Comparison of ENCODE assay signal across 8 cellular contexts in genomic region chr1:183635606-183636333, GRCh38. TPM values are rescaled to one million over a fixed set of nuclear protein-coding genes. Genes with fewer than 3 reads are reported as not detected.
DNase-seq lines count a peak whose midpoint lies in the region; ATAC-seq and TF ChIP-seq lines count a peak whose summit lies in the region.

ARPC5 (minus strand) TSS chr1:183635783; CDS start chr1:183635659, 124 bp downstream.

- DNase-seq in NCI-H82 treated with DMSO at 0.1 percent for 48 hours (lab: John Stamatoyannopoulos, UW; ENCODE audit: unreplicated experiment) (peak; percentile 99), dorsolateral prefrontal cortex (peak; percentile 94 to 99 (median 97)), right lobe of liver (peak; percentile 98)
- DNase-seq in activated CD4-positive, alpha-beta memory T cell treated with anti-CD3 and anti-CD28 coated beads for 36 hours: peak; percentile 98
- DNase-seq in stimulated activated CD4-positive, alpha-beta T cell treated with anti-CD3 and anti-CD28 coated beads, Interleukin-4, amount 100 ng/mL, for 4 hours: peak; percentile 96

- H3K4me1 Mint-ChIP-seq in activated CD4-positive, alpha-beta memory T cell treated with anti-CD3 and anti-CD28 coated beads for 36 hours (ENCODE audit: low read depth): peaks cover 33% of the 10 kb centered on the region

- CTCF ChIA-PET in activated CD4-positive, alpha-beta memory T cell treated with anti-CD3 and anti-CD28 coated beads for 36 hours (lab: Charles Lee): interaction anchor here (5.5 kb wide), 1 partner anchor 18 kb away, joined by 57 read pairs; the partner anchor contains the start of gene APOBEC4

- 0% methylated on average over 25 of the region's 65 CpGs for WGBS in right lobe of liver (ENCODE audit: insufficient coverage, low coverage, low lambda C conversion rate, missing lambda C conversion rate)

- peaks cover 0 to 2% (median 0%) of the 10 kb centered on the region in 4 donors for H3K36me3 ChIP-seq in right lobe of liver

- H3K27ac Mint-ChIP-seq in activated CD4-positive, alpha-beta memory T cell treated with anti-CD3 and anti-CD28 coated beads for 36 hours: peak within 1 kb of the TSS; percentile 99

- H3K9me3 ChIP-seq in right lobe of liver: no peaks in the 10 kb centered on the region

- POLR2A ChIA-PET in activated CD4-positive, alpha-beta memory T cell treated with anti-CD3 and anti-CD28 coated beads for 36 hours (lab: Charles Lee): interaction anchor here (1.2 to 1.6 kb wide), 2 partner anchors 163 to 280 kb away, joined by 4 to 5 read pairs; partner anchors contain the start of gene SMG7

- no peaks in the 10 kb centered on the region for H3K27me3 Mint-ChIP-seq in activated CD4-positive, alpha-beta memory T cell treated with anti-CD3 and anti-CD28 coated beads for 36 hours

- H3K9me3 Mint-ChIP-seq in activated CD4-positive, alpha-beta memory T cell treated with anti-CD3 and anti-CD28 coated beads for 36 hours: no peaks in the 10 kb centered on the region

- H3K4me3 ChIP-seq in dorsolateral prefrontal cortex (peak within 1 kb of the TSS; percentile 70 to 99 (median 88)), right lobe of liver (peak within 1 kb of the TSS; percentile 69 to 83 (median 72))

- peak within 1 kb of the TSS; percentile 86 for H3K27ac ChIP-seq in C4-2B
- H3K27ac ChIP-seq in dorsolateral prefrontal cortex: peak within 1 kb of the TSS; percentile 69 to 99 (median 94)
- peak within 1 kb of the TSS; percentile 77 to 90 (median 84) for H3K27ac ChIP-seq in right lobe of liver

- intact Hi-C loops in activated CD4-positive, alpha-beta memory T cell treated with anti-CD3 and anti-CD28 coated beads for 36 hours (cut with micrococcal nuclease): loop anchor here (1.0 to 10.0 kb wide), 8 partner anchors 17 to 1519 kb away; partner anchors contain the start of genes COLGALT2, EDEM3, NCF2 and SWT1
- intact Hi-C loops in dorsolateral prefrontal cortex (cut with DNase I): loop anchor here (5.0 to 10.0 kb wide), 4 partner anchors 163 to 1029 kb away; partner anchors contain the start of genes COLGALT2 (in 1 of the 2), RGL1 (in 1 of the 2) and SMG7 (in 1 of the 2)
- intact Hi-C loops in right lobe of liver (cut with DNase I): loop anchor here in 1 of 2 donors (10.0 kb wide), 1 partner anchor 161 kb away; the partner anchor contains the start of gene SMG7

- TF ChIP-seq CTCF in C4-2B (conservative IDR thresholded peaks at IDR 0.05) (no peak), dorsolateral prefrontal cortex (IDR thresholded peaks at IDR 0.05 in 54 of 56, conservative IDR thresholded peaks at IDR 0.05 in 2 of 56; ENCODE audit: low read depth in 1 of 56, partially characterized antibody in 56 of 56) (peak in 35 of 56 donors; percentile 4 to 60 (median 24)), right lobe of liver (IDR thresholded peaks at IDR 0.05) (no peak)

- peak within 1 kb of the TSS; percentile 95 for H3K4me3 Mint-ChIP-seq in activated CD4-positive, alpha-beta memory T cell treated with anti-CD3 and anti-CD28 coated beads for 36 hours

- H3K27me3 ChIP-seq in dorsolateral prefrontal cortex (no peaks in the 10 kb centered on the region), right lobe of liver (no peaks in the 10 kb centered on the region)

- TF ChIP-seq POLR2A in right lobe of liver (IDR thresholded peaks at IDR 0.05): peak; percentile 96

- peaks cover 21% of the 10 kb centered on the region for H3K36me3 Mint-ChIP-seq in activated CD4-positive, alpha-beta memory T cell treated with anti-CD3 and anti-CD28 coated beads for 36 hours

- peaks cover 0 to 57% (median 12%) of the 10 kb centered on the region in 4 donors for H3K4me1 ChIP-seq in right lobe of liver

- ATAC-seq in GM19397 (IDR thresholded peaks at IDR 0.05; ENCODE audit: unreplicated experiment) (peak; percentile 89), HG03571 (IDR thresholded peaks at IDR 0.05; ENCODE audit: unreplicated experiment) (peak; percentile 86), right lobe of liver (peak; percentile 87 to 96 (median 91))

RNA-seq across cellular contexts. Expression of gene ARPC5, which starts in this region (rescaled TPM):
- 100 to 1,000 TPM; 158 to 161 TPM for total RNA-seq in activated CD4-positive, alpha-beta memory T cell treated with anti-CD3 and anti-CD28 coated beads for 36 hours
- total RNA-seq in dorsolateral prefrontal cortex (10 to 100 TPM; 31.6 to 78.5 (median 50.0) TPM), right lobe of liver (10 to 100 TPM; 23.6 to 70.5 (median 41.3) TPM)

Comparison
In these comparisons a context has a peak if more than half of its experiments do, and no peak if none do; other contexts are left out.
1. Peak in every context shown above with its lines: DNase-seq, ATAC-seq, H3K4me3 ChIP-seq and H3K27ac ChIP-seq.
2. CTCF ChIP-seq: peak in dorsolateral prefrontal cortex (35 of 56); none in C4-2B (single experiment) and right lobe of liver (0 of 4).